9 cellular contexts compared by ENCODE assay signal in genomic region chr2:158491072-158491471, GRCh38. TPM values are rescaled to one million over a fixed set of nuclear protein-coding genes. Genes with fewer than 3 reads are reported as not detected.
"Had no signal": no experiment of that assay in that cellular context is flagged by ENCODE, and none has a peak within 500 bp of the region (broad histone marks: within the 10 kb centered on the region; RNA-seq: fewer than 3 reads in every experiment).

No MANE protein-coding gene starts in this region.

- H3K9me3 ChIP-seq: HAP-1 had no signal

- H3K36me3 Mint-ChIP-seq: IgD-negative memory B cell had no signal

- H3K9ac ChIP-seq: GM23248 had no signal

- FAIRE-seq: HepG2 had no signal

- DNase-seq: GM23248, GOT3, H7, HFFc6 had no signal

- H3K4me3 Mint-ChIP-seq: HFFc6, IgD-negative memory B cell had no signal

- H3K27ac Mint-ChIP-seq: HFFc6, IgD-negative memory B cell had no signal

- ATAC-seq: HCT116, HepG2 had no signal

- H3K36me3 ChIP-seq: HAP-1 had no signal

- H3K4me3 ChIP-seq: GM23248, HAP-1 had no signal

- H2AFZ ChIP-seq: GM23248 had no signal

- H3K27me3 Mint-ChIP-seq: IgD-negative memory B cell had no signal

- H3K9me3 Mint-ChIP-seq: HFFc6, IgD-negative memory B cell had no signal

- H3K27ac ChIP-seq: GM23248, HL-60 had no signal

RNA-seq across cellular contexts. Expression of gene CCDC148, which starts 34.5 kb away (rescaled TPM):
- polyA plus RNA-seq: IgD-negative memory B cell had no signal
